ENCODE assay signal across 17 cellular contexts in genomic region chr1:28436211-28436769, GRCh38.
DNase-seq lines count a peak whose midpoint lies in the region; ATAC-seq, FAIRE-seq and TF ChIP-seq lines count a peak whose summit lies in the region.
"Had no signal": no experiment of that assay in that cellular context is flagged by ENCODE, and none has a peak within 500 bp of the region (broad histone marks: within the 10 kb centered on the region; RNA-seq: fewer than 3 reads in every experiment).

No MANE protein-coding gene starts in this region.

- BruUV-seq in PC-3 (replicated peaks; lab: Mats Ljungman, UMichigan) = no TSS peak

- H3K4me3 ChIP-seq in A549 (no peak overlapping the region), GM06990 (replicated peaks; ENCODE audit: low read depth, low read length) (no peak overlapping the region), PC-3 (ENCODE audit: low read length) (no peak overlapping the region), HAP-1 (no peak overlapping the region)
- H3K4me3 ChIP-seq: ascending aorta, MG63, SJSA1 had no signal

- peaks cover 16% of the 10 kb centered on the region for H3F3A ChIP-seq in PC-3 (ENCODE audit: low read length, unreplicated experiment)

- no peak for TF ChIP-seq POLR2A in A549 (IDR thresholded peaks at IDR 0.05; ENCODE audit: low read length)

- no peak for TF ChIP-seq RAD21 in A549 (conservative IDR thresholded peaks at IDR 0.05 in 1 of 2, IDR thresholded peaks at IDR 0.05 in 1 of 2)

- 0 out of 3 replicates have a peak, but pooled peaks have one; percentile 11 for TF ChIP-seq CTCF in A549 (IDR thresholded peaks at IDR 0.05)
- TF ChIP-seq CTCF in GM06990 (IDR thresholded peaks at IDR 0.05; ENCODE audit: insufficient read depth, low read length, poor library complexity, severe bottlenecking) = peak; percentile 16
- TF ChIP-seq CTCF in PC-3 (conservative IDR thresholded peaks at IDR 0.05; ENCODE audit: low read depth, low read length) = peak; percentile 40

- H3K4me2 ChIP-seq in A549 (peak overlapping the region; percentile 73), PC-3 (ENCODE audit: low read length) (peak overlapping the region; percentile 87; the same call in 1 of the 2 replicates)

- POLR2A ChIA-PET in A549 (lab: Yijun Ruan, JAX) = no interaction called here
- POLR2A ChIA-PET in PC-3 (lab: Charles Lee; ENCODE audit: unreplicated experiment) = no interaction called here

- DNase-seq in A549 (ENCODE audit: low read depth in 1 of 2, low spot score in 1 of 2) (peak in 1 of 2 experiments; percentile 28), GM06990 (ENCODE audit: extremely low read depth, insufficient read length) (no peak), PC-3 (peak; percentile 18), epithelial cell of prostate (ENCODE audit: low read depth, low spot score) (no peak), HuH-7.5 (ENCODE audit: low spot score) (no peak), HAP-1 (ENCODE audit: low spot score in 2 of 2) (no peak), GM19240 (ENCODE audit: insufficient read length, low spot score) (no peak)
- DNase-seq: activated CD4-positive, alpha-beta T cell treated with anti-CD3 and anti-CD28 coated beads for 1 hour; activated CD8-positive, alpha-beta memory T cell treated with anti-CD3 and anti-CD28 coated beads, Interleukin-2, amount 50 U/mL, for 4 hours; MG63; NCI-H1694 treated with DMSO at 0.1 percent for 48 hours; NCI-H226; stimulated activated CD4-positive, alpha-beta T cell treated with anti-CD3 and anti-CD28 coated beads, Interleukin-2, amount 100 ng/mL, for 48 hours had no signal

- H3K4me1 ChIP-seq in A549 (peaks cover 37% of the 10 kb centered on the region), PC-3 (ENCODE audit: insufficient read depth, low read length) (peaks cover 34% of the 10 kb centered on the region), HAP-1 (peaks cover 25% of the 10 kb centered on the region)

- H3K36me3 ChIP-seq in GM06990 (ENCODE audit: control insufficient read depth, insufficient read depth, low read length) (no peaks in the 10 kb centered on the region; the same call in 1 of the 2 replicates), PC-3 (ENCODE audit: low read depth, low read length) (no peaks in the 10 kb centered on the region), HAP-1 (replicated peaks) (no peaks in the 10 kb centered on the region)
- H3K36me3 ChIP-seq: ascending aorta, SJSA1 had no signal

- CTCF ChIA-PET in A549 (lab: Yijun Ruan, JAX) = interaction anchor here (0.6 to 3.2 kb wide), 8 partner anchors 11 to 270 kb away, joined by 3 to 12 read pairs (median 4); no protein-coding TSS in a partner anchor
- CTCF ChIA-PET in PC-3 (lab: Charles Lee) = interaction anchor here (0.6 kb wide), 2 partner anchors 13 to 185 kb away, joined by 3 read pairs; no protein-coding TSS in a partner anchor

- peaks cover 18% of the 10 kb centered on the region for H3K79me2 ChIP-seq in PC-3 (ENCODE audit: low read length)

- WGBS in A549 (ENCODE audit: missing lambda C conversion rate) = 91% methylated on average over 2 of the region's 2 CpGs

- intact Hi-C loops in PC-3 (cut with micrococcal nuclease) = no loop called here

- H4K20me1 ChIP-seq in PC-3 (ENCODE audit: low read length) = no peaks in the 10 kb centered on the region

- no peak overlapping the region for H3K9ac ChIP-seq in PC-3 (ENCODE audit: low read length)

- in situ Hi-C loops in HAP-1 (cut with MboI; ENCODE audit: low sequenced_read_pairs) = no loop called here

- no peaks in the 10 kb centered on the region for H3K9me2 ChIP-seq in PC-3 (replicated peaks; ENCODE audit: low read length)

- peak overlapping the region; percentile 71 to 85; a peak in 4 of 6 replicates for H3K27ac ChIP-seq in A549
- no peak overlapping the region for H3K27ac ChIP-seq in PC-3 (ENCODE audit: low read length)
- peak overlapping the region; percentile 80 for H3K27ac ChIP-seq in epithelial cell of prostate

- ATAC-seq in A549 (no peak), PC-3 (no peak), GM18909 (IDR thresholded peaks at IDR 0.05; ENCODE audit: poor library complexity, unreplicated experiment) (no peak)

- TF ChIP-seq EP300 in A549 (IDR thresholded peaks at IDR 0.05) = no peak

- no peak for FAIRE-seq in A549 (lab: Jason Lieb, UNC)
- FAIRE-seq: endometrium had no signal

- no peak overlapping the region for H2AFZ ChIP-seq in PC-3 (ENCODE audit: low read length)

- no peaks in the 10 kb centered on the region for H3K9me3 ChIP-seq in A549
- H3K9me3 ChIP-seq in PC-3 (ENCODE audit: low read length) = no peaks in the 10 kb centered on the region
- no peaks in the 10 kb centered on the region for H3K9me3 ChIP-seq in HAP-1
- H3K9me3 ChIP-seq: ascending aorta, MG63, SJSA1 had no signal

- H3K27me3 ChIP-seq in GM06990 (replicated peaks; ENCODE audit: control insufficient read depth, insufficient read depth, low read length) (no peaks in the 10 kb centered on the region), PC-3 (ENCODE audit: low read length) (no peaks in the 10 kb centered on the region), HAP-1 (ENCODE audit: low read depth) (no peaks in the 10 kb centered on the region)
- H3K27me3 ChIP-seq: ascending aorta, MG63, SJSA1 had no signal

TF ChIP-seq in A549, 52 proteins besides CTCF, POLR2A, EP300 and RAD21 (continues in another document):
- TF ChIP-seq, protein P1, sequence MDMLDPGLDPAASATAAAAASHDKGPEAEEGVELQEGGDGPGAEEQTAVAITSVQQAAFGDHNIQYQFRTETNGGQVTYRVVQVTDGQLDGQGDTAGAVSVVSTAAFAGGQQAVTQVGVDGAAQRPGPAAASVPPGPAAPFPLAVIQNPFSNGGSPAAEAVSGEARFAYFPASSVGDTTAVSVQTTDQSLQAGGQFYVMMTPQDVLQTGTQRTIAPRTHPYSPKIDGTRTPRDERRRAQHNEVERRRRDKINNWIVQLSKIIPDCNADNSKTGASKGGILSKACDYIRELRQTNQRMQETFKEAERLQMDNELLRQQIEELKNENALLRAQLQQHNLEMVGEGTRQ (IDR thresholded peaks at IDR 0.05) = no peak
- no peak for TF ChIP-seq KDM1A (IDR thresholded peaks at IDR 0.05; ENCODE audit: low read depth)
- TF ChIP-seq HOXB13 (CRISPR knock-in tag; IDR thresholded peaks at IDR 0.05; ENCODE audit: low read depth) = no peak
- no peak for TF ChIP-seq GATA3 (IDR thresholded peaks at IDR 0.05; ENCODE audit: borderline replicate concordance)
- no peak for TF ChIP-seq FOXS1 (CRISPR knock-in tag; IDR thresholded peaks at IDR 0.05)
- TF ChIP-seq TFCP2L1 (CRISPR knock-in tag; IDR thresholded peaks at IDR 0.05) = no peak
- TF ChIP-seq, protein P2, sequence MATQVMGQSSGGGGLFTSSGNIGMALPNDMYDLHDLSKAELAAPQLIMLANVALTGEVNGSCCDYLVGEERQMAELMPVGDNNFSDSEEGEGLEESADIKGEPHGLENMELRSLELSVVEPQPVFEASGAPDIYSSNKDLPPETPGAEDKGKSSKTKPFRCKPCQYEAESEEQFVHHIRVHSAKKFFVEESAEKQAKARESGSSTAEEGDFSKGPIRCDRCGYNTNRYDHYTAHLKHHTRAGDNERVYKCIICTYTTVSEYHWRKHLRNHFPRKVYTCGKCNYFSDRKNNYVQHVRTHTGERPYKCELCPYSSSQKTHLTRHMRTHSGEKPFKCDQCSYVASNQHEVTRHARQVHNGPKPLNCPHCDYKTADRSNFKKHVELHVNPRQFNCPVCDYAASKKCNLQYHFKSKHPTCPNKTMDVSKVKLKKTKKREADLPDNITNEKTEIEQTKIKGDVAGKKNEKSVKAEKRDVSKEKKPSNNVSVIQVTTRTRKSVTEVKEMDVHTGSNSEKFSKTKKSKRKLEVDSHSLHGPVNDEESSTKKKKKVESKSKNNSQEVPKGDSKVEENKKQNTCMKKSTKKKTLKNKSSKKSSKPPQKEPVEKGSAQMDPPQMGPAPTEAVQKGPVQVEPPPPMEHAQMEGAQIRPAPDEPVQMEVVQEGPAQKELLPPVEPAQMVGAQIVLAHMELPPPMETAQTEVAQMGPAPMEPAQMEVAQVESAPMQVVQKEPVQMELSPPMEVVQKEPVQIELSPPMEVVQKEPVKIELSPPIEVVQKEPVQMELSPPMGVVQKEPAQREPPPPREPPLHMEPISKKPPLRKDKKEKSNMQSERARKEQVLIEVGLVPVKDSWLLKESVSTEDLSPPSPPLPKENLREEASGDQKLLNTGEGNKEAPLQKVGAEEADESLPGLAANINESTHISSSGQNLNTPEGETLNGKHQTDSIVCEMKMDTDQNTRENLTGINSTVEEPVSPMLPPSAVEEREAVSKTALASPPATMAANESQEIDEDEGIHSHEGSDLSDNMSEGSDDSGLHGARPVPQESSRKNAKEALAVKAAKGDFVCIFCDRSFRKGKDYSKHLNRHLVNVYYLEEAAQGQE (IDR thresholded peaks at IDR 0.05) = no peak
- TF ChIP-seq, protein P3, sequence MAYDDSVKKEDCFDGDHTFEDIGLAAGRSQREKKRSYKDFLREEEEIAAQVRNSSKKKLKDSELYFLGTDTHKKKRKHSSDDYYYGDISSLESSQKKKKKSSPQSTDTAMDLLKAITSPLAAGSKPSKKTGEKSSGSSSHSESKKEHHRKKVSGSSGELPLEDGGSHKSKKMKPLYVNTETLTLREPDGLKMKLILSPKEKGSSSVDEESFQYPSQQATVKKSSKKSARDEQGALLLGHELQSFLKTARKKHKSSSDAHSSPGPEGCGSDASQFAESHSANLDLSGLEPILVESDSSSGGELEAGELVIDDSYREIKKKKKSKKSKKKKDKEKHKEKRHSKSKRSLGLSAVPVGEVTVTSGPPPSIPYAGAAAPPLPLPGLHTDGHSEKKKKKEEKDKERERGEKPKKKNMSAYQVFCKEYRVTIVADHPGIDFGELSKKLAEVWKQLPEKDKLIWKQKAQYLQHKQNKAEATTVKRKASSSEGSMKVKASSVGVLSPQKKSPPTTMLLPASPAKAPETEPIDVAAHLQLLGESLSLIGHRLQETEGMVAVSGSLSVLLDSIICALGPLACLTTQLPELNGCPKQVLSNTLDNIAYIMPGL (CRISPR knock-in tag; IDR thresholded peaks at IDR 0.05; ENCODE audit: borderline replicate concordance) = no peak
- no peak for TF ChIP-seq ZNF302 (CRISPR knock-in tag; IDR thresholded peaks at IDR 0.05)
- TF ChIP-seq EHMT2 (IDR thresholded peaks at IDR 0.05; ENCODE audit: low read depth) = no peak
- TF ChIP-seq NR3C1 (IDR thresholded peaks at IDR 0.05) = no peak
- TF ChIP-seq, protein P4, sequence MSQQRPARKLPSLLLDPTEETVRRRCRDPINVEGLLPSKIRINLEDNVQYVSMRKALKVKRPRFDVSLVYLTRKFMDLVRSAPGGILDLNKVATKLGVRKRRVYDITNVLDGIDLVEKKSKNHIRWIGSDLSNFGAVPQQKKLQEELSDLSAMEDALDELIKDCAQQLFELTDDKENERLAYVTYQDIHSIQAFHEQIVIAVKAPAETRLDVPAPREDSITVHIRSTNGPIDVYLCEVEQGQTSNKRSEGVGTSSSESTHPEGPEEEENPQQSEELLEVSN (IDR thresholded peaks at IDR 0.05; ENCODE audit: borderline replicate concordance, low read depth) = no peak
- TF ChIP-seq JUNB (IDR thresholded peaks at IDR 0.05) = no peak
- TF ChIP-seq MAX (IDR thresholded peaks at IDR 0.05) = no peak
- TF ChIP-seq ZC3H11A (IDR thresholded peaks at IDR 0.05) = no peak
